Comparison of ENCODE assay signal across 8 cellular contexts in genomic region chr10:32055478-32056135, GRCh38.
DNase-seq lines count a peak whose midpoint lies in the region; ATAC-seq lines count a peak whose summit lies in the region.

No MANE protein-coding gene starts in this region.

- ATAC-seq in HG02759 (IDR thresholded peaks at IDR 0.05; ENCODE audit: unreplicated experiment): peak; percentile 56

- DNase-seq in NK-92 treated with Interleukin-12 subunit alpha and Interleukin-12 subunit beta, amount 100 ng/mL, for 24 hours (lab: John Stamatoyannopoulos, UW): peak; percentile 47
- DNase-seq in NK-92 (lab: John Stamatoyannopoulos, UW; ENCODE audit: unreplicated experiment): no peak
- peak; percentile 70 for DNase-seq in NCI-H146 treated with DMSO at 0.1 percent for 48 hours (lab: John Stamatoyannopoulos, UW; ENCODE audit: unreplicated experiment)
- peak; percentile 41 for DNase-seq in activated CD4-positive, alpha-beta T cell treated with anti-CD3 and anti-CD28 coated beads for 1 hour
- DNase-seq in left kidney (ENCODE audit: low read depth, low spot score): peak; percentile 92
- peak; percentile 53 for DNase-seq in stimulated activated CD4-positive, alpha-beta T cell treated with anti-CD3 and anti-CD28 coated beads, Interleukin-1b, Interleukin-23, amount 100 ng/mL, for 48 hours

- peak overlapping the region; percentile 85 for H3K27ac ChIP-seq in cingulate gyrus (ENCODE audit: low read depth, low read length)
